ENCODE assay signal across 8 cellular contexts in genomic region chr5:134026521-134027202, GRCh38. TPM values are rescaled to one million over a fixed set of nuclear protein-coding genes. Genes with fewer than 3 reads are reported as not detected.
DNase-seq lines count a peak whose midpoint lies in the region; ATAC-seq and TF ChIP-seq lines count a peak whose summit lies in the region.

No MANE protein-coding gene starts in this region.

- intact Hi-C loops in Right ventricle myocardium inferior (cut with DNase I) (no loop called here), esophagus squamous epithelium (cut with DNase I) (no loop called here), prostate gland (cut with DNase I) (no loop called here)
- intact Hi-C loops in activated CD8-positive, alpha-beta T cell treated with anti-CD3 and anti-CD28 coated beads for 36 hours (cut with micrococcal nuclease), result no loop called here

- DNase-seq in Right ventricle myocardium inferior (ENCODE audit: missing footprints) (no peak), right atrium auricular region (ENCODE audit: low spot score) (no peak), NCI-H82 (lab: John Stamatoyannopoulos, UW) (peak; percentile 89), esophagus squamous epithelium (lab: John Stamatoyannopoulos, UW) (no peak), prostate gland (ENCODE audit: low spot score) (peak; percentile 58), putamen (ENCODE audit: low spot score) (no peak)
- DNase-seq in activated CD8-positive, alpha-beta T cell treated with anti-CD3 and anti-CD28 coated beads for 36 hours, result peak; percentile 73

- no peak overlapping the region for H3K4me3 ChIP-seq in right atrium auricular region
- H3K4me3 ChIP-seq in esophagus squamous epithelium, result no peak overlapping the region
- H3K4me3 ChIP-seq in prostate gland, result no peak overlapping the region

- no peaks in the 10 kb centered on the region for H3K4me1 Mint-ChIP-seq in activated CD8-positive, alpha-beta T cell treated with anti-CD3 and anti-CD28 coated beads for 36 hours (ENCODE audit: low read depth)

- H3K4me1 ChIP-seq in right atrium auricular region (no peaks in the 10 kb centered on the region), esophagus squamous epithelium (no peaks in the 10 kb centered on the region), prostate gland (replicated peaks) (no peaks in the 10 kb centered on the region)

- H3K27me3 ChIP-seq in right atrium auricular region, result no peaks in the 10 kb centered on the region
- no peaks in the 10 kb centered on the region for H3K27me3 ChIP-seq in esophagus squamous epithelium
- H3K27me3 ChIP-seq in prostate gland (replicated peaks; ENCODE audit: insufficient read depth), result no peaks in the 10 kb centered on the region

- no peaks in the 10 kb centered on the region for H3K36me3 ChIP-seq in right atrium auricular region
- no peaks in the 10 kb centered on the region for H3K36me3 ChIP-seq in esophagus squamous epithelium
- H3K36me3 ChIP-seq in prostate gland, result no peaks in the 10 kb centered on the region

- TF ChIP-seq POLR2A in esophagus squamous epithelium (IDR thresholded peaks at IDR 0.05) (no peak), prostate gland (IDR thresholded peaks at IDR 0.05) (no peak)

- H3K4me3 Mint-ChIP-seq in activated CD8-positive, alpha-beta T cell treated with anti-CD3 and anti-CD28 coated beads for 36 hours, result no peak overlapping the region

- no peaks in the 10 kb centered on the region for H3K27me3 Mint-ChIP-seq in activated CD8-positive, alpha-beta T cell treated with anti-CD3 and anti-CD28 coated beads for 36 hours

- CTCF ChIA-PET in activated CD8-positive, alpha-beta T cell treated with anti-CD3 and anti-CD28 coated beads for 36 hours (lab: Charles Lee), result interaction anchor here (0.6 to 4.0 kb wide), 32 partner anchors 9 to 265 kb away, joined by 3 to 44 read pairs (median 4); partner anchors contain the start of gene VDAC1

- 46 to 52% methylated on average over 3 to 4 of the region's 4 CpGs for WGBS in esophagus squamous epithelium, 2 donors
- WGBS in prostate gland, result 49% methylated on average over 4 of the region's 4 CpGs

- POLR2A ChIA-PET in activated CD8-positive, alpha-beta T cell treated with anti-CD3 and anti-CD28 coated beads for 36 hours (lab: Charles Lee), result interaction anchor here (1.3 kb wide), 1 partner anchor 24 kb away, joined by 3 read pairs; no protein-coding TSS in a partner anchor

- H3K27ac Mint-ChIP-seq in activated CD8-positive, alpha-beta T cell treated with anti-CD3 and anti-CD28 coated beads for 36 hours, result no peak overlapping the region

- no peaks in the 10 kb centered on the region for H3K36me3 Mint-ChIP-seq in activated CD8-positive, alpha-beta T cell treated with anti-CD3 and anti-CD28 coated beads for 36 hours (ENCODE audit: low read depth)

- no peak overlapping the region for H3K27ac ChIP-seq in right atrium auricular region
- H3K27ac ChIP-seq in esophagus squamous epithelium, result no peak overlapping the region
- no peak overlapping the region for H3K27ac ChIP-seq in prostate gland

- TF ChIP-seq CTCF in right atrium auricular region (IDR thresholded peaks at IDR 0.05) (peak in 1 of 2 donors; percentile 45), esophagus squamous epithelium (IDR thresholded peaks at IDR 0.05) (peak in 4 of 6 experiments; percentile 24 to 57 (median 38)), prostate gland (IDR thresholded peaks at IDR 0.05) (peak in 2 of 4 experiments; percentile 50 to 61)
- TF ChIP-seq CTCF in activated CD8-positive, alpha-beta T cell treated with anti-CD3 and anti-CD28 coated beads for 36 hours (IDR thresholded peaks at IDR 0.05), result peak; percentile 43

- ATAC-seq in Right ventricle myocardium inferior (peak; percentile 66), HG03280 (IDR thresholded peaks at IDR 0.05; ENCODE audit: unreplicated experiment) (peak; percentile 68)
- ATAC-seq in activated CD8-positive, alpha-beta T cell treated with anti-CD3 and anti-CD28 coated beads for 36 hours, result peak; percentile 99

- no peaks in the 10 kb centered on the region for H3K9me3 ChIP-seq in right atrium auricular region
- no peaks in the 10 kb centered on the region for H3K9me3 ChIP-seq in esophagus squamous epithelium
- H3K9me3 ChIP-seq in prostate gland, result no peaks in the 10 kb centered on the region

- no peaks in the 10 kb centered on the region for H3K9me3 Mint-ChIP-seq in activated CD8-positive, alpha-beta T cell treated with anti-CD3 and anti-CD28 coated beads for 36 hours

RNA-seq across cellular contexts. Expression of gene VDAC1, which starts 21.9 kb away (rescaled TPM):
- total RNA-seq in Right ventricle myocardium inferior (458 TPM), right atrium auricular region (100 to 1,000 TPM; 263 to 394 TPM), esophagus squamous epithelium (100 to 1,000 TPM; 151 to 220 (median 188) TPM), prostate gland (100 to 1,000 TPM; 142 to 143 TPM)
- 100 to 1,000 TPM; 481 to 484 TPM for total RNA-seq in activated CD8-positive, alpha-beta T cell treated with anti-CD3 and anti-CD28 coated beads for 36 hours

RNA-seq across cellular contexts. Expression of gene C5orf15, which starts 58.2 kb away (rescaled TPM):
- 34.1 TPM for total RNA-seq in Right ventricle myocardium inferior
- total RNA-seq in right atrium auricular region, result 10 to 100 TPM; 32.6 to 59.8 TPM
- 10 to 100 TPM; 27.4 to 30.8 TPM for total RNA-seq in activated CD8-positive, alpha-beta T cell treated with anti-CD3 and anti-CD28 coated beads for 36 hours
- total RNA-seq in esophagus squamous epithelium, result 10 to 100 TPM; 16.5 to 38.0 (median 22.0) TPM
- total RNA-seq in prostate gland, result 10 to 100 TPM; 68.4 to 71.8 TPM

Comparison
In these comparisons a context has a peak if more than half of its experiments do, and no peak if none do; other contexts are left out.
1. DNase-seq: peak in NCI-H82 (single experiment), activated CD8-positive, alpha-beta T cell treated with anti-CD3 and anti-CD28 coated beads for 36 hours (single experiment) and prostate gland (single experiment); none in Right ventricle myocardium inferior (single experiment), right atrium auricular region (single experiment), esophagus squamous epithelium (single experiment) and putamen (single experiment).
2. Peak in every context shown above with its lines, with median percentiles within 50 percentile points of each other: ATAC-seq.